Comparison of ENCODE assay signal across 22 cellular contexts in the genomic region with DNA sequence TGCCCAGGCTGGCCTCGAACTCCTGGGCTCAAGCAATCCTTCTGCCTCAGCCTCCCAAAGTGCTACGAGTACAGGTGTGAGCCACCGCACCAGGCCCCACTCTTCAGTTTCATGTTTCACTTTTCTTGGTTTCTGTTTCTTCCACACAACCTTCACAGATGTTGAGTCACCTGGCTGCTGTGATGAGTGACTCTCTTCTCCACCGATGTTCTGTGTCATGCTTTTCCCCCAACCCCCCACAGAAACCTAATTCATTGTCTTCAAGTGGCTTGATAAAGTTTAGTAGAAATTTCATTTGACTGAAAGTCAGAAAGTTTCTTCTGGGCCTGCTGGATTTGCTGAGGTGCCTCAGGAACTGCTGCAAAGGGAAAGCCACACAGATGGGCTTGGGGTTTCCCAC.
A peak's percentile ranks its signal among the peaks of the same experiment; 100 is the strongest.
DNase-seq lines count a peak whose midpoint lies in the region; ATAC-seq and TF ChIP-seq lines count a peak whose summit lies in the region.
"Had no signal": no experiment of that assay in that cellular context is flagged by ENCODE, and none has a peak within 500 bp of the region (broad histone marks: within the 10 kb centered on the region; RNA-seq: fewer than 3 reads in every experiment).

No MANE protein-coding gene starts in this region.

- peaks cover 9% of the 10 kb centered on the region for H3F3A ChIP-seq in MM.1S (ENCODE audit: insufficient read depth, low read length)

- peaks cover 15% of the 10 kb centered on the region for H3K9me3 Mint-ChIP-seq in activated CD8-positive, alpha-beta T cell treated with anti-CD3 and anti-CD28 coated beads for 36 hours
- H3K9me3 Mint-ChIP-seq in activated CD8-positive, alpha-beta T cell treated with anti-CD3 and anti-CD28 coated beads, Interleukin-2, amount 10 ng/mL, durations not matched to agents 7 days and 5 days (ENCODE audit: insufficient read depth) = peaks cover 13% of the 10 kb centered on the region

- H4K20me1 ChIP-seq in MM.1S (ENCODE audit: insufficient read depth, low read length) = no peaks in the 10 kb centered on the region

- no peak overlapping the region for H3K27ac Mint-ChIP-seq in activated CD8-positive, alpha-beta T cell treated with anti-CD3 and anti-CD28 coated beads for 36 hours
- no peak overlapping the region for H3K27ac Mint-ChIP-seq in activated CD8-positive, alpha-beta T cell treated with anti-CD3 and anti-CD28 coated beads, Interleukin-2, amount 10 ng/mL, durations not matched to agents 7 days and 5 days
- H3K27ac Mint-ChIP-seq: activated B cell treated with CpG ODN at 0.5 μM for 24 hours; activated naive CD8-positive, alpha-beta T cell; activated T-cell treated with anti-CD3 and anti-CD28 coated beads, Interleukin-2, amount 50 U/mL, for 72 hours; natural killer cell treated with Interleukin-12 subunit alpha and Interleukin-12 subunit beta and Interleukin-15 and Interleukin-18, amount 100 ng/mL, for 72 hours had no signal

- ATAC-seq in activated CD8-positive, alpha-beta T cell treated with anti-CD3 and anti-CD28 coated beads for 36 hours = no peak
- no peak for ATAC-seq in activated CD8-positive, alpha-beta T cell treated with anti-CD3 and anti-CD28 coated beads, Interleukin-2, amount 10 ng/mL, durations not matched to agents 7 days and 5 days
- ATAC-seq in HG02852 (IDR thresholded peaks at IDR 0.05; ENCODE audit: unreplicated experiment) = peak; percentile 73
- ATAC-seq: activated T-cell treated with anti-CD3 and anti-CD28 coated beads, Interleukin-2, amount 50 U/mL, for 72 hours; left cardiac atrium; natural killer cell treated with Interleukin-12 subunit alpha and Interleukin-12 subunit beta and Interleukin-15 and Interleukin-18, amount 100 ng/mL, for 72 hours; pancreas; sciatic nerve had no signal

- no peaks in the 10 kb centered on the region for H3K9me2 ChIP-seq in MM.1S (replicated peaks; ENCODE audit: insufficient read depth, low read length)

- peak overlapping the region; percentile 25 for H3K4me2 ChIP-seq in MM.1S (ENCODE audit: low read depth, low read length)

- H2AFZ ChIP-seq in MM.1S (ENCODE audit: low read length) = no peak overlapping the region

- H3K4me3 ChIP-seq in MM.1S (ENCODE audit: low read length) (no peak overlapping the region; the same call in 1 of the 2 replicates), epithelial cell of esophagus (ENCODE audit: low read length) (no peak overlapping the region)
- H3K4me3 ChIP-seq: pancreas, suprapubic skin had no signal

- CTCF ChIA-PET in activated CD8-positive, alpha-beta T cell treated with anti-CD3 and anti-CD28 coated beads for 36 hours (lab: Charles Lee) = no interaction called here
- CTCF ChIA-PET in activated CD8-positive, alpha-beta T cell treated with anti-CD3 and anti-CD28 coated beads, Interleukin-2, amount 10 ng/mL, durations not matched to agents 7 days and 5 days (lab: Charles Lee) = no interaction called here

- H3K36me3 Mint-ChIP-seq in activated CD8-positive, alpha-beta T cell treated with anti-CD3 and anti-CD28 coated beads for 36 hours (ENCODE audit: low read depth) = no peaks in the 10 kb centered on the region
- no peaks in the 10 kb centered on the region for H3K36me3 Mint-ChIP-seq in activated CD8-positive, alpha-beta T cell treated with anti-CD3 and anti-CD28 coated beads, Interleukin-2, amount 10 ng/mL, durations not matched to agents 7 days and 5 days (ENCODE audit: low read depth)
- H3K36me3 Mint-ChIP-seq: activated naive CD8-positive, alpha-beta T cell had no signal

- peaks cover 8% of the 10 kb centered on the region for H3K4me1 ChIP-seq in MM.1S (ENCODE audit: low read length)
- H3K4me1 ChIP-seq: BE2C, pancreas, suprapubic skin had no signal

- no peaks in the 10 kb centered on the region; the same call in 1 of the 2 replicates for H3K27me3 ChIP-seq in MM.1S (replicated peaks; ENCODE audit: insufficient read depth, low read length)
- H3K27me3 ChIP-seq: BE2C, pancreas, suprapubic skin had no signal

- H3K27ac ChIP-seq in MM.1S (ENCODE audit: low read length) = peak overlapping the region; percentile 52
- H3K27ac ChIP-seq: pancreas, suprapubic skin had no signal

- POLR2A ChIA-PET in activated CD8-positive, alpha-beta T cell treated with anti-CD3 and anti-CD28 coated beads for 36 hours (lab: Charles Lee) = no interaction called here
- POLR2A ChIA-PET in activated CD8-positive, alpha-beta T cell treated with anti-CD3 and anti-CD28 coated beads, Interleukin-2, amount 10 ng/mL, durations not matched to agents 7 days and 5 days (lab: Charles Lee) = no interaction called here

- H3K27me3 Mint-ChIP-seq in activated CD8-positive, alpha-beta T cell treated with anti-CD3 and anti-CD28 coated beads for 36 hours = no peaks in the 10 kb centered on the region
- no peaks in the 10 kb centered on the region for H3K27me3 Mint-ChIP-seq in activated CD8-positive, alpha-beta T cell treated with anti-CD3 and anti-CD28 coated beads, Interleukin-2, amount 10 ng/mL, durations not matched to agents 7 days and 5 days (ENCODE audit: low read depth)
- H3K27me3 Mint-ChIP-seq: activated B cell treated with CpG ODN at 0.5 μM for 24 hours; natural killer cell treated with Interleukin-12 subunit alpha and Interleukin-12 subunit beta and Interleukin-15 and Interleukin-18, amount 100 ng/mL, for 72 hours had no signal

- intact Hi-C loops in activated CD8-positive, alpha-beta T cell treated with anti-CD3 and anti-CD28 coated beads for 36 hours (cut with micrococcal nuclease) = no loop called here

- H3K4me1 Mint-ChIP-seq in activated CD8-positive, alpha-beta T cell treated with anti-CD3 and anti-CD28 coated beads for 36 hours (ENCODE audit: low read depth) = no peaks in the 10 kb centered on the region
- H3K4me1 Mint-ChIP-seq in activated CD8-positive, alpha-beta T cell treated with anti-CD3 and anti-CD28 coated beads, Interleukin-2, amount 10 ng/mL, durations not matched to agents 7 days and 5 days (ENCODE audit: low read depth) = no peaks in the 10 kb centered on the region
- H3K4me1 Mint-ChIP-seq: activated B cell treated with CpG ODN at 0.5 μM for 24 hours had no signal

- H3K9ac ChIP-seq in MM.1S (ENCODE audit: low read length) = no peak overlapping the region

- DNase-seq in activated CD8-positive, alpha-beta T cell treated with anti-CD3 and anti-CD28 coated beads for 36 hours = peak; percentile 5
- no peak for DNase-seq in activated CD8-positive, alpha-beta T cell treated with anti-CD3 and anti-CD28 coated beads, Interleukin-2, amount 10 ng/mL, durations not matched to agents 7 days and 5 days
- DNase-seq in MM.1S = peak; percentile 96
- DNase-seq in epithelial cell of esophagus (ENCODE audit: low read depth) = peak; percentile 27
- no peak for DNase-seq in DMS79 (lab: John Stamatoyannopoulos, UW)
- DNase-seq in T-helper 9 cell = no peak
- no peak for DNase-seq in SHP77 treated with DMSO at 0.1 percent for 48 hours (lab: John Stamatoyannopoulos, UW)
- DNase-seq: activated B cell treated with CpG ODN at 0.5 μM for 24 hours, BE2C, COR-L47, GOT3, left cardiac atrium, NCI-H1436, NCI-H2171 treated with DMSO at 0.1 percent for 48 hours, NCI-H526 treated with DMSO at 0.1 percent for 48 hours, pancreas had no signal

- H3K4me3 Mint-ChIP-seq in activated CD8-positive, alpha-beta T cell treated with anti-CD3 and anti-CD28 coated beads for 36 hours = no peak overlapping the region
- no peak overlapping the region for H3K4me3 Mint-ChIP-seq in activated CD8-positive, alpha-beta T cell treated with anti-CD3 and anti-CD28 coated beads, Interleukin-2, amount 10 ng/mL, durations not matched to agents 7 days and 5 days
- H3K4me3 Mint-ChIP-seq: activated B cell treated with CpG ODN at 0.5 μM for 24 hours; activated naive CD8-positive, alpha-beta T cell; activated T-cell treated with anti-CD3 and anti-CD28 coated beads, Interleukin-2, amount 50 U/mL, for 72 hours; natural killer cell treated with Interleukin-12 subunit alpha and Interleukin-12 subunit beta and Interleukin-15 and Interleukin-18, amount 100 ng/mL, for 72 hours had no signal

- no peaks in the 10 kb centered on the region for H3K79me2 ChIP-seq in MM.1S (ENCODE audit: low read length)

- no peak for TF ChIP-seq CTCF in activated CD8-positive, alpha-beta T cell treated with anti-CD3 and anti-CD28 coated beads for 36 hours (IDR thresholded peaks at IDR 0.05)
- no peak for TF ChIP-seq CTCF in MM.1S (IDR thresholded peaks at IDR 0.05; ENCODE audit: low read length)
- no peak for TF ChIP-seq CTCF in epithelial cell of esophagus (IDR thresholded peaks at IDR 0.05; ENCODE audit: insufficient read depth, low read depth, low read length, missing control alignments)

- H3K36me3 ChIP-seq in MM.1S (replicated peaks; ENCODE audit: insufficient read depth, low read length) = no peaks in the 10 kb centered on the region
- H3K36me3 ChIP-seq: BE2C, pancreas, suprapubic skin had no signal

- no peaks in the 10 kb centered on the region for H3K9me3 ChIP-seq in MM.1S (replicated peaks; ENCODE audit: insufficient read depth, low read length)
- H3K9me3 ChIP-seq: BE2C, pancreas had no signal

Comparison
In these comparisons a context has a peak if more than half of its experiments do, and no peak if none do; other contexts are left out.
1. DNase-seq: peak in activated CD8-positive, alpha-beta T cell treated with anti-CD3 and anti-CD28 coated beads for 36 hours (single experiment), MM.1S (single experiment) and epithelial cell of esophagus (single experiment); none in activated CD8-positive, alpha-beta T cell treated with anti-CD3 and anti-CD28 coated beads, Interleukin-2, amount 10 ng/mL, durations not matched to agents 7 days and 5 days (single experiment), DMS79 (single experiment), T-helper 9 cell (single experiment) and SHP77 treated with DMSO at 0.1 percent for 48 hours (single experiment).